1 cellular context compared by ENCODE assay signal in genomic region chr11:77530879-77531278, GRCh38.
TF ChIP-seq lines count a peak whose summit lies in the region.

No MANE protein-coding gene starts in this region.

TF ChIP-seq in SK-N-SH, 30 proteins besides CTCF, POLR2A, EP300 and RAD21 (continued from another document):
- TF ChIP-seq, protein P1, sequence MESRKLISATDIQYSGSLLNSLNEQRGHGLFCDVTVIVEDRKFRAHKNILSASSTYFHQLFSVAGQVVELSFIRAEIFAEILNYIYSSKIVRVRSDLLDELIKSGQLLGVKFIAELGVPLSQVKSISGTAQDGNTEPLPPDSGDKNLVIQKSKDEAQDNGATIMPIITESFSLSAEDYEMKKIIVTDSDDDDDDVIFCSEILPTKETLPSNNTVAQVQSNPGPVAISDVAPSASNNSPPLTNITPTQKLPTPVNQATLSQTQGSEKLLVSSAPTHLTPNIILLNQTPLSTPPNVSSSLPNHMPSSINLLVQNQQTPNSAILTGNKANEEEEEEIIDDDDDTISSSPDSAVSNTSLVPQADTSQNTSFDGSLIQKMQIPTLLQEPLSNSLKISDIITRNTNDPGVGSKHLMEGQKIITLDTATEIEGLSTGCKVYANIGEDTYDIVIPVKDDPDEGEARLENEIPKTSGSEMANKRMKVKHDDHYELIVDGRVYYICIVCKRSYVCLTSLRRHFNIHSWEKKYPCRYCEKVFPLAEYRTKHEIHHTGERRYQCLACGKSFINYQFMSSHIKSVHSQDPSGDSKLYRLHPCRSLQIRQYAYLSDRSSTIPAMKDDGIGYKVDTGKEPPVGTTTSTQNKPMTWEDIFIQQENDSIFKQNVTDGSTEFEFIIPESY (IDR thresholded peaks at IDR 0.05; ENCODE audit: borderline replicate concordance, low read depth), result no peak
